In the genomic region with DNA sequence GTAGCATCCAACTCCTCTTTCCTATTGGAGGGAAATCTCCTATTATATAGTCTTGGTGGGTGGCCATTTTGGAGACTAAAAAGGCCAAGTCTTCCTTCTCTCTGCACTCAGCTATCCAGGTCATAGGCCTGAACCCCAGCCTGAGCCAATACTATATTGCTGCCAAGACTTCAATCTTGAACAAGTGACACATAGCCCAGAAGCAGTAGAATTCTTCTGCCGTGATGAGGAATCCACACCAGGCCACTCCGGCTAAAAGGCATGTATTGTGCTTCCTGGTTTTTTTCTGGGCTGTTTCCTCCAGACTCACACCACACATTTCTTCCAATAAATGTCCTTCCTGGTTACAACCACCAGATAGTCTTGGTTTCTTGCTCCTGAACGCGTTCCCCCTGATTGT, we compare ENCODE assay signal across 23 cellular contexts. TPM values are rescaled to one million over a fixed set of nuclear protein-coding genes. Genes with fewer than 3 reads are reported as not detected.
A peak's percentile ranks its signal among the peaks of the same experiment; 100 is the strongest.
DNase-seq lines count a peak whose midpoint lies in the region; ATAC-seq and TF ChIP-seq lines count a peak whose summit lies in the region.
"Had no signal": no experiment of that assay in that cellular context is flagged by ENCODE, and none has a peak within 500 bp of the region (broad histone marks: within the 10 kb centered on the region; RNA-seq: fewer than 3 reads in every experiment).

No MANE protein-coding gene starts in this region.

- peak; percentile 20 for ATAC-seq in Right ventricle myocardium superior (ENCODE audit: poor library complexity)
- ATAC-seq: foreskin keratinocyte; naive thymus-derived CD8-positive, alpha-beta T cell; upper lobe of right lung had no signal

- H3K27ac ChIP-seq in left ventricle myocardium inferior (replicated peaks), result no peak overlapping the region
- H3K27ac ChIP-seq in subcutaneous abdominal adipose tissue (ENCODE audit: low read depth, low read length), result peak overlapping the region; percentile 42
- H3K27ac ChIP-seq in colonic mucosa, result no peak overlapping the region
- H3K27ac ChIP-seq: foreskin keratinocyte, parathyroid adenoma, upper lobe of right lung had no signal

- H3K4me3 ChIP-seq in left ventricle myocardium inferior (no peak overlapping the region), adipocyte (ENCODE audit: low read length) (no peak overlapping the region), fibroblast of the aortic adventitia (ENCODE audit: low read depth, low read length) (no peak overlapping the region), subcutaneous abdominal adipose tissue (ENCODE audit: low read depth in 1 of 5, low read length in 5 of 5) (no peak overlapping the region), colonic mucosa (no peak overlapping the region)
- H3K4me3 ChIP-seq: upper lobe of right lung had no signal

- H3K27me3 ChIP-seq in left ventricle myocardium inferior (ENCODE audit: low read depth) (no peaks in the 10 kb centered on the region), adipocyte (replicated peaks; ENCODE audit: control insufficient read depth, insufficient read depth, low read length) (no peaks in the 10 kb centered on the region), subcutaneous abdominal adipose tissue (ENCODE audit: control insufficient read depth in 5 of 5, insufficient read depth in 4 of 5, low read length in 5 of 5) (no peaks in the 10 kb centered on the region), colonic mucosa (no peaks in the 10 kb centered on the region)
- H3K27me3 ChIP-seq: upper lobe of right lung had no signal

- DNase-seq in Right ventricle myocardium superior, result no peak
- DNase-seq in left ventricle myocardium inferior, result no peak
- peak; percentile 45 for DNase-seq in adipocyte (ENCODE audit: low read depth)
- peak; percentile 42 for DNase-seq in fibroblast of the aortic adventitia (ENCODE audit: low read depth)
- no peak for DNase-seq in colonic mucosa
- DNase-seq in posterior cingulate gyrus, result no peak
- DNase-seq in HPDE6-E6E7 (ENCODE audit: extremely low spot score), result no peak
- DNase-seq: 8988T; activated CD4-positive, alpha-beta T cell treated with anti-CD3 and anti-CD28 coated beads, Interleukin-2, amount 50 U/mL, for 48 hours; activated naive CD4-positive, alpha-beta T cell treated with Interleukin-2 at 50 U/mL for 16 hours; activated T-cell treated with anti-CD3 and anti-CD28 coated beads for 4 hours; endodermal cell; foreskin keratinocyte; Karpas-422; kidney; naive thymus-derived CD8-positive, alpha-beta T cell; NCI-H1105; NCI-H510A treated with DMSO at 0.1 percent for 48 hours; SIG-M5; stimulated activated CD4-positive, alpha-beta T cell treated with anti-CD3 and anti-CD28 coated beads, Interleukin-2, amount 100 ng/mL, for 24 hours; upper lobe of right lung had no signal

- H3K36me3 ChIP-seq in left ventricle myocardium inferior, result no peaks in the 10 kb centered on the region
- no peaks in the 10 kb centered on the region for H3K36me3 ChIP-seq in adipocyte (ENCODE audit: control insufficient read depth, insufficient read depth, low read length, severe bottlenecking)
- no peaks in the 10 kb centered on the region for H3K36me3 ChIP-seq in subcutaneous abdominal adipose tissue (ENCODE audit: control insufficient read depth in 5 of 5, insufficient read depth in 5 of 5, low read length in 5 of 5)
- H3K36me3 ChIP-seq in colonic mucosa, result no peaks in the 10 kb centered on the region
- H3K36me3 ChIP-seq: upper lobe of right lung had no signal

- H3K4me1 ChIP-seq in left ventricle myocardium inferior, result peaks cover 4% of the 10 kb centered on the region
- peaks cover 41% of the 10 kb centered on the region for H3K4me1 ChIP-seq in adipocyte (ENCODE audit: control insufficient read depth, insufficient read depth, low read length)
- peaks cover 0 to 16% (median 12%) of the 10 kb centered on the region in 5 donors for H3K4me1 ChIP-seq in subcutaneous abdominal adipose tissue (ENCODE audit: control insufficient read depth in 5 of 5, insufficient read depth in 5 of 5, low read length in 5 of 5)
- no peaks in the 10 kb centered on the region for H3K4me1 ChIP-seq in colonic mucosa
- H3K4me1 ChIP-seq: parathyroid adenoma, upper lobe of right lung had no signal

- peak overlapping the region; percentile 71 for H3K9ac ChIP-seq in adipocyte (ENCODE audit: low read length)
- no peak overlapping the region for H3K9ac ChIP-seq in subcutaneous abdominal adipose tissue (ENCODE audit: low read length in 5 of 5)
- no peak overlapping the region for H3K9ac ChIP-seq in colonic mucosa (ENCODE audit: low read depth in 2 of 2, low read length in 2 of 2)
- H3K9ac ChIP-seq: parathyroid adenoma had no signal

- TF ChIP-seq CTCF in left ventricle myocardium inferior (IDR thresholded peaks at IDR 0.05; ENCODE audit: borderline replicate concordance) (no peak), fibroblast of the aortic adventitia (IDR thresholded peaks at IDR 0.05; ENCODE audit: insufficient read depth, low read length) (no peak), colonic mucosa (IDR thresholded peaks at IDR 0.05) (no peak)

- H3K9me3 ChIP-seq in left ventricle myocardium inferior (replicated peaks) (no peaks in the 10 kb centered on the region), adipocyte (ENCODE audit: control insufficient read depth, low read length) (no peaks in the 10 kb centered on the region), subcutaneous abdominal adipose tissue (ENCODE audit: control insufficient read depth in 5 of 5, low read length in 5 of 5) (no peaks in the 10 kb centered on the region), colonic mucosa (no peaks in the 10 kb centered on the region)
- H3K9me3 ChIP-seq: upper lobe of right lung had no signal

- intact Hi-C loops in Right ventricle myocardium superior (cut with DNase I) (no loop called here), left ventricle myocardium inferior (cut with micrococcal nuclease) (no loop called here), colonic mucosa (cut with DNase I) (no loop called here), posterior cingulate gyrus (cut with DNase I) (no loop called here)

RNA-seq across cellular contexts. Expression of a gene that starts 43.0 kb away (rescaled TPM):
- total RNA-seq in Right ventricle myocardium superior (15.4 TPM), left ventricle myocardium inferior (20.0 TPM), fibroblast of the aortic adventitia (ENCODE audit: low replicate concordance) (4.2 and 5.2 TPM in 2 replicates), colonic mucosa (10 to 100 TPM; 17.7 to 34.0 TPM)

RNA-seq across cellular contexts. Expression of a gene that starts 48.1 kb away (rescaled TPM):
- total RNA-seq in Right ventricle myocardium superior, result 1.3 TPM
- 1.8 TPM for total RNA-seq in left ventricle myocardium inferior
- 4.8 TPM in 1 of 2 replicates, not detected in the other for total RNA-seq in fibroblast of the aortic adventitia (ENCODE audit: low replicate concordance)
- under 1 TPM; 0.74 to 0.88 TPM for total RNA-seq in colonic mucosa

Comparison
In these comparisons a context has a peak if more than half of its experiments do, and no peak if none do; other contexts are left out.
1. DNase-seq: peak in adipocyte (single experiment) and fibroblast of the aortic adventitia (single experiment); none in Right ventricle myocardium superior (single experiment), left ventricle myocardium inferior (single experiment), colonic mucosa (single experiment), posterior cingulate gyrus (0 of 10) and HPDE6-E6E7 (single experiment).